1 cellular context compared by ENCODE assay signal in the genomic region with DNA sequence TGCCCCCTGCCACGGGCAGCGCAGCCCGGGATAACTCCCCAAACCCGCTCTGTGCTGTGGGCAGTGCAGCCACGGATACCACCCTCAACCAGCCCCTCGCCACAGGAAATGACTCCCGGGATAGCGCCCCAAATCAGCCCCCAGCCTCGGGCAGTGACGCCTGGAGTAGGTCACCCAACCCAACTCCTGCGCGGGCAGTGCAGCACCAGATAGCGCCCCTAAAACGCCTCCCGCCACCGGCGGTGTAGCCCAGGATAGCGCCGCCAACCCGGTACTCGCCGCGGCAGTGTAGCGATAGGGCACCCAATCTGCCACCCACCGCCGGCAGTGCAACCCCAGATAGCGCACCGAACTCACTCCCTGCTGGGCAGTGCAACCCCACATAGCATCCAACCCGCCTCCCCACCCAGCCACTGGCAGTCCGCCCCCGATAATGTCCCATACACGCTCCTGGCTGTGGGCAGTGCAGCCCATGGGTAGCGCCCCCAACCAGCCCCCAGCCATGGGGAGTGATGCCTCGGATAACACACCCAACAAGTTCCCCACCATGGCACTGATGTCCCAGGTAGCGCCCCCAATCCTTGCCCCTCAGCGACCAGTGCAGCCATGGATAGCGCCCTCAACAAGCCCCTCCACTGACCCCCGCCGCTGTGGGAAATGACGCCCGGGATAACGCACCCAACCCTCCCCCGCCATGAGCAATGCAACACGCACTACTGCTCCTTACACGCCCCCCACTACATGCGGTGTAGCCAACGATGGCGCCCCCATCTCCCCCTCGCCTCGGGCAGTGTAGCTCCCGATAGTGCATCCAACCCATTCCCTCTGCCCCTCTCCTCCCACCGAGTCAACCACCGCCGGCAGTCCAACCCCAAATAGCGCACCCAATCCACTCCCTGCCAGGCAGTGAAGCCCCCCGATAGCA.
TF ChIP-seq lines count a peak whose summit lies in the region.

No MANE protein-coding gene starts in this region.

TF ChIP-seq in HEK293, 187 proteins besides CTCF, POLR2A, EP300 and RAD21 (continued from another document and continues in another):
- TF ChIP-seq, protein P1, sequence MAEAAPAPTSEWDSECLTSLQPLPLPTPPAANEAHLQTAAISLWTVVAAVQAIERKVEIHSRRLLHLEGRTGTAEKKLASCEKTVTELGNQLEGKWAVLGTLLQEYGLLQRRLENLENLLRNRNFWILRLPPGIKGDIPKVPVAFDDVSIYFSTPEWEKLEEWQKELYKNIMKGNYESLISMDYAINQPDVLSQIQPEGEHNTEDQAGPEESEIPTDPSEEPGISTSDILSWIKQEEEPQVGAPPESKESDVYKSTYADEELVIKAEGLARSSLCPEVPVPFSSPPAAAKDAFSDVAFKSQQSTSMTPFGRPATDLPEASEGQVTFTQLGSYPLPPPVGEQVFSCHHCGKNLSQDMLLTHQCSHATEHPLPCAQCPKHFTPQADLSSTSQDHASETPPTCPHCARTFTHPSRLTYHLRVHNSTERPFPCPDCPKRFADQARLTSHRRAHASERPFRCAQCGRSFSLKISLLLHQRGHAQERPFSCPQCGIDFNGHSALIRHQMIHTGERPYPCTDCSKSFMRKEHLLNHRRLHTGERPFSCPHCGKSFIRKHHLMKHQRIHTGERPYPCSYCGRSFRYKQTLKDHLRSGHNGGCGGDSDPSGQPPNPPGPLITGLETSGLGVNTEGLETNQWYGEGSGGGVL (tag by site-specific recombination; IDR thresholded peaks at IDR 0.05): peak; percentile 84
- TF ChIP-seq ZNF558 (tag by site-specific recombination; IDR thresholded peaks at IDR 0.05) (no peak), ZNF670 (tag by site-specific recombination; IDR thresholded peaks at IDR 0.05; ENCODE audit: low read depth) (no peak), YY1 (tag by site-specific recombination; IDR thresholded peaks at IDR 0.05) (no peak), ZNF423 (tag by site-specific recombination; IDR thresholded peaks at IDR 0.05) (0 out of 2 replicates have a peak, but pooled peaks have one; percentile 6), SP2 (tag by site-specific recombination; IDR thresholded peaks at IDR 0.05) (no peak), ZNF785 (tag by site-specific recombination; IDR thresholded peaks at IDR 0.05) (no peak), ZNF501 (tag by site-specific recombination; IDR thresholded peaks at IDR 0.05) (no peak), ZNF112 (tag by site-specific recombination; IDR thresholded peaks at IDR 0.05) (no peak), ZNF175 (tag by site-specific recombination; IDR thresholded peaks at IDR 0.05) (no peak), ZNF510 (tag by site-specific recombination; IDR thresholded peaks at IDR 0.05; ENCODE audit: insufficient replicate concordance) (no peak), KLF16 (tag by site-specific recombination; IDR thresholded peaks at IDR 0.05) (no peak), ZNF155 (tag by site-specific recombination; IDR thresholded peaks at IDR 0.05) (no peak), ZBTB8A (tag by site-specific recombination; IDR thresholded peaks at IDR 0.05) (peak; percentile 52; the same call in 1 of the 2 replicates), ZNF677 (tag by site-specific recombination; IDR thresholded peaks at IDR 0.05) (no peak), TRIM28 (IDR thresholded peaks at IDR 0.05; ENCODE audit: borderline replicate concordance, low read length) (no peak), ZBTB20 (tag by site-specific recombination; IDR thresholded peaks at IDR 0.05) (peak; percentile 45), ZNF521 (tag by site-specific recombination; IDR thresholded peaks at IDR 0.05) (no peak), ZBTB48 (tag by site-specific recombination; IDR thresholded peaks at IDR 0.05) (no peak), ZXDB (tag by site-specific recombination; IDR thresholded peaks at IDR 0.05) (no peak), ZBTB17 (tag by site-specific recombination; IDR thresholded peaks at IDR 0.05) (no peak), KLF1 (tag by site-specific recombination; IDR thresholded peaks at IDR 0.05) (no peak), ZNF133 (tag by site-specific recombination; IDR thresholded peaks at IDR 0.05) (no peak), HOXC10 (CRISPR knock-in tag; IDR thresholded peaks at IDR 0.05) (no peak), SETDB1 (IDR thresholded peaks at IDR 0.05; ENCODE audit: insufficient read length, low read length) (no peak), ZNF660 (tag by site-specific recombination; IDR thresholded peaks at IDR 0.05) (no peak), ZSCAN16 (tag by site-specific recombination; IDR thresholded peaks at IDR 0.05) (no peak), ZEB2 (tag by site-specific recombination; IDR thresholded peaks at IDR 0.05) (no peak), ZNF174 (tag by site-specific recombination; IDR thresholded peaks at IDR 0.05) (no peak), ZFHX2 (tag by site-specific recombination; conservative IDR thresholded peaks at IDR 0.05) (peak; percentile 78), ZNF391 (tag by site-specific recombination; IDR thresholded peaks at IDR 0.05; ENCODE audit: borderline replicate concordance, low read depth) (no peak), ZNF335 (tag by site-specific recombination; conservative IDR thresholded peaks at IDR 0.05) (peak; percentile 17; the same call in 1 of the 2 replicates), SALL2 (tag by site-specific recombination; IDR thresholded peaks at IDR 0.05; ENCODE audit: borderline replicate concordance) (no peak), YY2 (tag by site-specific recombination; IDR thresholded peaks at IDR 0.05) (no peak), ZNF221 (tag by site-specific recombination; IDR thresholded peaks at IDR 0.05; ENCODE audit: borderline replicate concordance) (no peak), ZNF138 (tag by site-specific recombination; IDR thresholded peaks at IDR 0.05; ENCODE audit: borderline replicate concordance) (no peak)
- TF ChIP-seq, protein P2, sequence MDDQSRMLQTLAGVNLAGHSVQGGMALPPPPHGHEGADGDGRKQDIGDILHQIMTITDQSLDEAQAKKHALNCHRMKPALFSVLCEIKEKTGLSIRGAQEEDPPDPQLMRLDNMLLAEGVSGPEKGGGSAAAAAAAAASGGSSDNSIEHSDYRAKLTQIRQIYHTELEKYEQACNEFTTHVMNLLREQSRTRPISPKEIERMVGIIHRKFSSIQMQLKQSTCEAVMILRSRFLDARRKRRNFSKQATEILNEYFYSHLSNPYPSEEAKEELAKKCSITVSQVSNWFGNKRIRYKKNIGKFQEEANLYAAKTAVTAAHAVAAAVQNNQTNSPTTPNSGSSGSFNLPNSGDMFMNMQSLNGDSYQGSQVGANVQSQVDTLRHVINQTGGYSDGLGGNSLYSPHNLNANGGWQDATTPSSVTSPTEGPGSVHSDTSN (CRISPR knock-in tag; IDR thresholded peaks at IDR 0.05): no peak
- TF ChIP-seq, protein P3, sequence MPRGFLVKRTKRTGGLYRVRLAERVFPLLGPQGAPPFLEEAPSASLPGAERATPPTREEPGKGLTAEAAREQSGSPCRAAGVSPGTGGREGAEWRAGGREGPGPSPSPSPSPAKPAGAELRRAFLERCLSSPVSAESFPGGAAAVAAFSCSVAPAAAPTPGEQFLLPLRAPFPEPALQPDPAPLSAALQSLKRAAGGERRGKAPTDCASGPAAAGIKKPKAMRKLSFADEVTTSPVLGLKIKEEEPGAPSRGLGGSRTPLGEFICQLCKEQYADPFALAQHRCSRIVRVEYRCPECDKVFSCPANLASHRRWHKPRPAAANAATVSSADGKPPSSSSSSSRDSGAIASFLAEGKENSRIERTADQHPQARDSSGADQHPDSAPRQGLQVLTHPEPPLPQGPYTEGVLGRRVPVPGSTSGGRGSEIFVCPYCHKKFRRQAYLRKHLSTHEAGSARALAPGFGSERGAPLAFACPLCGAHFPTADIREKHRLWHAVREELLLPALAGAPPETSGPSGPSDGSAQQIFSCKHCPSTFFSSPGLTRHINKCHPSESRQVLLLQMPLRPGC (tag by site-specific recombination; IDR thresholded peaks at IDR 0.05): no peak
- TF ChIP-seq, protein P4, sequence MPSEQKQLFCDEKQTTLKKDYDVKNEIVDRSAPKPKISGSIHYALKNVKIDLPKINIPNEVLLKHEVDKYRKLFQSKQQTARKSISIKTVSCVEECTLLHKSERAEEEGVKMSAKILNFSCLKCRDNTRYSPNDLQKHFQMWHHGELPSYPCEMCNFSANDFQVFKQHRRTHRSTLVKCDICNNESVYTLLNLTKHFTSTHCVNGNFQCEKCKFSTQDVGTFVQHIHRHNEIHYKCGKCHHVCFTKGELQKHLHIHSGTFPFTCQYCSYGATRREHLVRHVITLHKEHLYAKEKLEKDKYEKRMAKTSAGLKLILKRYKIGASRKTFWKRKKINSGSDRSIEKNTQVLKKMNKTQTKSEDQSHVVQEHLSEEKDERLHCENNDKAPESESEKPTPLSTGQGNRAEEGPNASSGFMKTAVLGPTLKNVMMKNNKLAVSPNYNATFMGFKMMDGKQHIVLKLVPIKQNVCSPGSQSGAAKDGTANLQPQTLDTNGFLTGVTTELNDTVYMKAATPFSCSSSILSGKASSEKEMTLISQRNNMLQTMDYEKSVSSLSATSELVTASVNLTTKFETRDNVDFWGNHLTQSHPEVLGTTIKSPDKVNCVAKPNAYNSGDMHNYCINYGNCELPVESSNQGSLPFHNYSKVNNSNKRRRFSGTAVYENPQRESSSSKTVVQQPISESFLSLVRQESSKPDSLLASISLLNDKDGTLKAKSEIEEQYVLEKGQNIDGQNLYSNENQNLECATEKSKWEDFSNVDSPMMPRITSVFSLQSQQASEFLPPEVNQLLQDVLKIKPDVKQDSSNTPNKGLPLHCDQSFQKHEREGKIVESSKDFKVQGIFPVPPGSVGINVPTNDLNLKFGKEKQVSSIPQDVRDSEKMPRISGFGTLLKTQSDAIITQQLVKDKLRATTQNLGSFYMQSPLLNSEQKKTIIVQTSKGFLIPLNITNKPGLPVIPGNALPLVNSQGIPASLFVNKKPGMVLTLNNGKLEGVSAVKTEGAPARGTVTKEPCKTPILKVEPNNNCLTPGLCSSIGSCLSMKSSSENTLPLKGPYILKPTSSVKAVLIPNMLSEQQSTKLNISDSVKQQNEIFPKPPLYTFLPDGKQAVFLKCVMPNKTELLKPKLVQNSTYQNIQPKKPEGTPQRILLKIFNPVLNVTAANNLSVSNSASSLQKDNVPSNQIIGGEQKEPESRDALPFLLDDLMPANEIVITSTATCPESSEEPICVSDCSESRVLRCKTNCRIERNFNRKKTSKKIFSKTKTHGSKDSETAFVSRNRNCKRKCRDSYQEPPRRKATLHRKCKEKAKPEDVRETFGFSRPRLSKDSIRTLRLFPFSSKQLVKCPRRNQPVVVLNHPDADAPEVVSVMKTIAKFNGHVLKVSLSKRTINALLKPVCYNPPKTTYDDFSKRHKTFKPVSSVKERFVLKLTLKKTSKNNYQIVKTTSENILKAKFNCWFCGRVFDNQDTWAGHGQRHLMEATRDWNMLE (tag by site-specific recombination; conservative IDR thresholded peaks at IDR 0.05; ENCODE audit: low read depth): no peak
- TF ChIP-seq, protein P5, sequence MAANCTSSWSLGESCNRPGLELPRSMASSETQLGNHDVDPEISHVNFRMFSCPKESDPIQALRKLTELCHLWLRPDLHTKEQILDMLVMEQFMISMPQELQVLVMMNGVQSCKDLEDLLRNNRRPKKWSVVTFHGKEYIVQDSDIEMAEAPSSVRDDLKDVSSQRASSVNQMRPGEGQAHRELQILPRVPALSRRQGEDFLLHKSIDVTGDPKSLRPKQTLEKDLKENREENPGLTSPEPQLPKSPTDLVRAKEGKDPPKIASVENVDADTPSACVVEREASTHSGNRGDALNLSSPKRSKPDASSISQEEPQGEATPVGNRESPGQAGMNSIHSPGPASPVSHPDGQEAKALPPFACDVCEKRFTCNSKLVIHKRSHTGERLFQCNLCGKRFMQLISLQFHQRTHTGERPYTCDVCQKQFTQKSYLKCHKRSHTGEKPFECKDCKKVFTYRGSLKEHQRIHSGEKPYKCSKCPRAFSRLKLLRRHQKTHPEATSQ (tag by site-specific recombination; IDR thresholded peaks at IDR 0.05): no peak
- TF ChIP-seq, protein P6, sequence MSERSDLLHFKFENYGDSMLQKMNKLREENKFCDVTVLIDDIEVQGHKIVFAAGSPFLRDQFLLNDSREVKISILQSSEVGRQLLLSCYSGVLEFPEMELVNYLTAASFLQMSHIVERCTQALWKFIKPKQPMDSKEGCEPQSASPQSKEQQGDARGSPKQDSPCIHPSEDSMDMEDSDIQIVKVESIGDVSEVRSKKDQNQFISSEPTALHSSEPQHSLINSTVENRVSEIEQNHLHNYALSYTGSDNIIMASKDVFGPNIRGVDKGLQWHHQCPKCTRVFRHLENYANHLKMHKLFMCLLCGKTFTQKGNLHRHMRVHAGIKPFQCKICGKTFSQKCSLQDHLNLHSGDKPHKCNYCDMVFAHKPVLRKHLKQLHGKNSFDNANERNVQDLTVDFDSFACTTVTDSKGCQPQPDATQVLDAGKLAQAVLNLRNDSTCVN (tag by site-specific recombination; optimal IDR thresholded peaks at IDR 0.05): peak; percentile 19
- TF ChIP-seq, protein P7, sequence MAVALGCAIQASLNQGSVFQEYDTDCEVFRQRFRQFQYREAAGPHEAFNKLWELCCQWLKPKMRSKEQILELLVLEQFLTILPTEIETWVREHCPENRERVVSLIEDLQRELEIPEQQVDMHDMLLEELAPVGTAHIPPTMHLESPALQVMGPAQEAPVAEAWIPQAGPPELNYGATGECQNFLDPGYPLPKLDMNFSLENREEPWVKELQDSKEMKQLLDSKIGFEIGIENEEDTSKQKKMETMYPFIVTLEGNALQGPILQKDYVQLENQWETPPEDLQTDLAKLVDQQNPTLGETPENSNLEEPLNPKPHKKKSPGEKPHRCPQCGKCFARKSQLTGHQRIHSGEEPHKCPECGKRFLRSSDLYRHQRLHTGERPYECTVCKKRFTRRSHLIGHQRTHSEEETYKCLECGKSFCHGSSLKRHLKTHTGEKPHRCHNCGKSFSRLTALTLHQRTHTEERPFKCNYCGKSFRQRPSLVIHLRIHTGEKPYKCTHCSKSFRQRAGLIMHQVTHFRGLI (tag by site-specific recombination; IDR thresholded peaks at IDR 0.05): no peak
- TF ChIP-seq, protein P8, sequence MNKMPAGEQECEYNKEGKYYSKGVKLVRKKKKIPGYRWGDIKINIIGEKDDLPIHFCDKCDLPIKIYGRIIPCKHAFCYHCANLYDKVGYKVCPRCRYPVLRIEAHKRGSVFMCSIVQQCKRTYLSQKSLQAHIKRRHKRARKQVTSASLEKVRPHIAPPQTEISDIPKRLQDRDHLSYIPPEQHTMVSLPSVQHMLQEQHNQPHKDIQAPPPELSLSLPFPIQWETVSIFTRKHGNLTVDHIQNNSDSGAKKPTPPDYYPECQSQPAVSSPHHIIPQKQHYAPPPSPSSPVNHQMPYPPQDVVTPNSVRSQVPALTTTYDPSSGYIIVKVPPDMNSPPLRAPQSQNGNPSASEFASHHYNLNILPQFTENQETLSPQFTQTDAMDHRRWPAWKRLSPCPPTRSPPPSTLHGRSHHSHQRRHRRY (tag by site-specific recombination; IDR thresholded peaks at IDR 0.05): no peak
- TF ChIP-seq, protein P9, sequence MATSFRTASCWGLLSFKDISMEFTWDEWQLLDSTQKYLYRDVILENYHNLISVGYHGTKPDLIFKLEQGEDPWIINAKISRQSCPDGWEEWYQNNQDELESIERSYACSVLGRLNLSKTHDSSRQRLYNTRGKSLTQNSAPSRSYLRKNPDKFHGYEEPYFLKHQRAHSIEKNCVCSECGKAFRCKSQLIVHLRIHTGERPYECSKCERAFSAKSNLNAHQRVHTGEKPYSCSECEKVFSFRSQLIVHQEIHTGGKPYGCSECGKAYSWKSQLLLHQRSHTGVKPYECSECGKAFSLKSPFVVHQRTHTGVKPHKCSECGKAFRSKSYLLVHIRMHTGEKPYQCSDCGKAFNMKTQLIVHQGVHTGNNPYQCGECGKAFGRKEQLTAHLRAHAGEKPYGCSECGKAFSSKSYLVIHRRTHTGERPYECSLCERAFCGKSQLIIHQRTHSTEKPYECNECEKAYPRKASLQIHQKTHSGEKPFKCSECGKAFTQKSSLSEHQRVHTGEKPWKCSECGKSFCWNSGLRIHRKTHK (tag by site-specific recombination; IDR thresholded peaks at IDR 0.05): no peak
